Comparison of ENCODE assay signal across 34 cellular contexts in genomic region chr7:131867461-131867860, GRCh38.
"Had no signal": no experiment of that assay in that cellular context is flagged by ENCODE, and none has a peak within 500 bp of the region (broad histone marks: within the 10 kb centered on the region; RNA-seq: fewer than 3 reads in every experiment).

No MANE protein-coding gene starts in this region.

- H3K36me3 ChIP-seq: MG63 had no signal

- DNase-seq: Karpas-422, Kasumi-1, MG63, MM.1S, MV-4-11, NCI-H1048, NCI-H1092, NCI-H1092 treated with DMSO at 0.1 percent for 48 hours, NCI-H1105, NCI-H1105 treated with DMSO at 0.1 percent for 48 hours, NCI-H1417, NCI-H1417 treated with DMSO at 0.1 percent for 48 hours, NCI-H1436, NCI-H1436 treated with DMSO at 0.1 percent for 48 hours, NCI-H146, NCI-H1694, NCI-H1694 treated with DMSO at 0.1 percent for 48 hours, NCI-H187, NCI-H187 treated with DMSO at 0.1 percent for 48 hours, NCI-H1930, NCI-H2029, NCI-H2029 treated with DMSO at 0.1 percent for 48 hours, NCI-H2081, NCI-H2081 treated with DMSO at 0.1 percent for 48 hours, NCI-H2107, NCI-H2171, NCI-H2171 treated with DMSO at 0.1 percent for 48 hours, NCI-H2227 treated with DMSO at 0.1 percent for 48 hours, NCI-H345, NCI-H446, NCI-H446 treated with DMSO at 0.1 percent for 48 hours, NCI-H510A, NCI-H510A treated with DMSO at 0.1 percent for 48 hours, NCI-H524 had no signal

- H3K4me3 ChIP-seq: MG63 had no signal

- H3K9me3 ChIP-seq: MG63 had no signal

- H3K27me3 ChIP-seq: MG63 had no signal
